In genomic region chr20:24913076-24913628, GRCh38 we compare ENCODE assay signal across 29 cellular contexts. TPM values are rescaled to one million over a fixed set of nuclear protein-coding genes. Genes with fewer than 3 reads are reported as not detected.
A peak's percentile ranks its signal among the peaks of the same experiment; 100 is the strongest.
DNase-seq lines count a peak whose midpoint lies in the region; ATAC-seq and TF ChIP-seq lines count a peak whose summit lies in the region.
"Had no signal": no experiment of that assay in that cellular context is flagged by ENCODE, and none has a peak within 500 bp of the region (broad histone marks: within the 10 kb centered on the region; RNA-seq: fewer than 3 reads in every experiment).

No MANE protein-coding gene starts in this region.

- H3K36me3 Mint-ChIP-seq in type B pancreatic cell = no peaks in the 10 kb centered on the region

- H2BK12ac ChIP-seq in neuronal stem cell (ENCODE audit: low read length) = peak overlapping the region; percentile 34

- H3K18ac ChIP-seq in neuronal stem cell (ENCODE audit: low read length) = peak overlapping the region; percentile 90

- TF ChIP-seq POLR2A in lower leg skin (IDR thresholded peaks at IDR 0.05) = no peak
- no peak for TF ChIP-seq POLR2A in GM18505 (IDR thresholded peaks at IDR 0.05; ENCODE audit: borderline replicate concordance, extremely low read depth, insufficient read depth, insufficient read length)

- H3K4me3 Mint-ChIP-seq in type B pancreatic cell = no peak overlapping the region
- H3K4me3 Mint-ChIP-seq: CD8-positive, alpha-beta T cell had no signal

- H2BK120ac ChIP-seq in neuronal stem cell (ENCODE audit: low read depth, low read length) = peak overlapping the region; percentile 93

- H3K23ac ChIP-seq in neuronal stem cell (ENCODE audit: low read depth, low read length, poor library complexity) = peak overlapping the region; percentile 47

- no peak overlapping the region for H4K91ac ChIP-seq in neuronal stem cell (ENCODE audit: low read depth, low read length, poor library complexity)

- H2AK5ac ChIP-seq in neuronal stem cell (ENCODE audit: low read depth, low read length) = peak overlapping the region; percentile 92

- no peak overlapping the region for H3K4me2 ChIP-seq in neuronal stem cell (ENCODE audit: insufficient read depth, low read length, poor library complexity, severe bottlenecking)

- no peak for ATAC-seq in GM21786 (IDR thresholded peaks at IDR 0.05; ENCODE audit: unreplicated experiment)
- ATAC-seq in GM18505 (IDR thresholded peaks at IDR 0.05; ENCODE audit: unreplicated experiment) = no peak
- ATAC-seq: CD8-positive, alpha-beta T cell; GM12878; Panc1 had no signal

- intact Hi-C loops in lower leg skin (cut with DNase I; ENCODE audit: low total_unique reads) = loop anchor here (10.0 kb wide), 1 partner anchor 978 kb away; no protein-coding TSS in a partner anchor

- peaks cover under 1% of the 10 kb centered on the region for H3K4me1 Mint-ChIP-seq in type B pancreatic cell (ENCODE audit: unreplicated experiment)

- H4K8ac ChIP-seq in neuronal stem cell (ENCODE audit: low read depth, low read length) = no peak overlapping the region

- TF ChIP-seq CTCF in lower leg skin (IDR thresholded peaks at IDR 0.05) (no peak), type B pancreatic cell (conservative IDR thresholded peaks at IDR 0.05) (no peak)

- H2AFZ ChIP-seq in neuronal stem cell (ENCODE audit: low read length) = no peak overlapping the region

- H3K4me3 ChIP-seq in lower leg skin (ENCODE audit: low read depth, poor library complexity, severe bottlenecking) (no peak overlapping the region), neuronal stem cell (ENCODE audit: low read length in 2 of 2) (no peak overlapping the region)
- H3K4me3 ChIP-seq: GM12878 had no signal

- no peak overlapping the region for H3K27ac Mint-ChIP-seq in type B pancreatic cell
- H3K27ac Mint-ChIP-seq: CD8-positive, alpha-beta T cell had no signal

- peak overlapping the region; percentile 99 for H3K4ac ChIP-seq in neuronal stem cell (ENCODE audit: low read length)

- peaks cover 1% of the 10 kb centered on the region for H3K79me1 ChIP-seq in neuronal stem cell (ENCODE audit: low read depth, low read length)

- peak overlapping the region; percentile 99 for H2BK15ac ChIP-seq in neuronal stem cell (ENCODE audit: low read length)

- 86 to 91% methylated on average over 9 of the region's 9 CpGs for WGBS in lower leg skin, 2 donors
- no CpG with 5 or more reads among the region's 9 CpGs for WGBS in neuronal stem cell (ENCODE audit: extremely low coverage in 2 of 2, insufficient read length in 2 of 2, insufficient replicate concordance in 1 of 2), 2 donors

- peaks cover 0 to 2% of the 10 kb centered on the region in 2 donors for H3K9me3 ChIP-seq in neuronal stem cell (replicated peaks in 1 of 2; ENCODE audit: control insufficient read depth in 2 of 2, insufficient read depth in 1 of 2, low read depth in 1 of 2, low read length in 2 of 2)
- H3K9me3 ChIP-seq: Caco-2 had no signal

- H3K27me3 ChIP-seq in neuronal stem cell (ENCODE audit: control insufficient read depth in 3 of 3, insufficient read depth in 3 of 3, low read depth in 1 of 3, low read length in 3 of 3) = no peaks in the 10 kb centered on the region

- peak; percentile 41 for DNase-seq in activated CD8-positive, alpha-beta memory T cell treated with anti-CD3 and anti-CD28 coated beads, Interleukin-2, amount 50 U/mL, for 48 hours
- DNase-seq in lower leg skin (ENCODE audit: low spot score in 2 of 2) (peak; percentile 7 to 68), neuronal stem cell (ENCODE audit: low spot score) (no peak), type B pancreatic cell (ENCODE audit: extremely low spot score, unreplicated experiment) (peak; percentile 36), NCI-H1092 treated with DMSO at 0.1 percent for 48 hours (lab: John Stamatoyannopoulos, UW) (no peak)
- DNase-seq: C1 segment of cervical spinal cord, DMS 273 treated with DMSO at 0.1 percent for 48 hours, DMS79, EL, GDM1, NCI-H1092, NCI-H1436, NCI-H187, NCI-H2081 treated with DMSO at 0.1 percent for 48 hours, NCI-H2171, NCI-H226, NCI-H510A, NCI-H69, SHP77 had no signal

- H3K27me3 Mint-ChIP-seq in type B pancreatic cell = peaks cover 15% of the 10 kb centered on the region

- H3K4me1 ChIP-seq in neuronal stem cell (ENCODE audit: control insufficient read depth in 2 of 2, insufficient read depth in 1 of 2, low read depth in 1 of 2, low read length in 2 of 2) = no peaks in the 10 kb centered on the region
- H3K4me1 ChIP-seq: Caco-2 had no signal

- H3K9me3 Mint-ChIP-seq in type B pancreatic cell = no peaks in the 10 kb centered on the region
- H3K9me3 Mint-ChIP-seq: CD8-positive, alpha-beta T cell had no signal

- H3K14ac ChIP-seq in neuronal stem cell (ENCODE audit: low read length) = no peak overlapping the region

- H3K27ac ChIP-seq in neuronal stem cell (replicated peaks; ENCODE audit: low read length) = no peak overlapping the region
- H3K27ac ChIP-seq: RWPE1 had no signal

- H3K36me3 ChIP-seq in neuronal stem cell (replicated peaks in 1 of 2; ENCODE audit: control insufficient read depth in 2 of 2, insufficient read depth in 2 of 2, low read length in 2 of 2) = no peaks in the 10 kb centered on the region

- peak overlapping the region; percentile 44 for H2BK5ac ChIP-seq in neuronal stem cell (ENCODE audit: low read length)

- no peak overlapping the region for H3K9ac ChIP-seq in neuronal stem cell (ENCODE audit: low read depth, low read length, poor library complexity)

RNA-seq across cellular contexts. Expression of gene CST7, which starts 35.9 kb away (rescaled TPM):
- total RNA-seq in lower leg skin (1 to 10 TPM in 3 of 4 donors, under 1 TPM in 1; 0.42 to 5.1 (median 1.2) TPM), type B pancreatic cell (ENCODE audit: low replicate concordance) (not detected in 2 replicates)
- polyA plus RNA-seq in neuronal stem cell (2013, experiment 1 of 2) = not detected
- polyA plus RNA-seq in neuronal stem cell (2013, experiment 2 of 2) = not detected
- total RNA-seq: A673, Caco-2, GM12878, HT-29, OCI-LY7 had no signal

Comparison
In these comparisons a context has a peak if more than half of its experiments do, and no peak if none do; other contexts are left out.
1. DNase-seq: peak in activated CD8-positive, alpha-beta memory T cell treated with anti-CD3 and anti-CD28 coated beads, Interleukin-2, amount 50 U/mL, for 48 hours (single experiment), lower leg skin (2 of 2) and type B pancreatic cell (single experiment); none in neuronal stem cell (single experiment) and NCI-H1092 treated with DMSO at 0.1 percent for 48 hours (single experiment).